Comparison of ENCODE assay signal across 9 cellular contexts in genomic region chr13:101520672-101521071, GRCh38.
DNase-seq lines count a peak whose midpoint lies in the region; ATAC-seq and TF ChIP-seq lines count a peak whose summit lies in the region.
"Had no signal": no experiment of that assay in that cellular context is flagged by ENCODE, and none has a peak within 500 bp of the region (broad histone marks: within the 10 kb centered on the region; RNA-seq: fewer than 3 reads in every experiment).

No MANE protein-coding gene starts in this region.

- H3K79me2 ChIP-seq in Loucy (ENCODE audit: insufficient read depth, low read length), result no peaks in the 10 kb centered on the region

- DNase-seq in A673 (ENCODE audit: low spot score), result peak; percentile 37
- peak; percentile 86 for DNase-seq in choroid plexus epithelial cell (ENCODE audit: low read depth)
- no peak for DNase-seq in NCI-H510A (lab: John Stamatoyannopoulos, UW)
- no peak for DNase-seq in activated effector memory CD4-positive, alpha-beta T cell treated with Interleukin-2 at 50 U/mL for 16 hours
- DNase-seq in NCI-H446 (lab: John Stamatoyannopoulos, UW), result no peak
- DNase-seq in thyroid gland, result no peak
- DNase-seq: effector CD8-positive, alpha-beta T cell had no signal

- CTCF ChIA-PET in A673 (lab: Charles Lee), result no interaction called here

- POLR2A ChIA-PET in A673 (lab: Charles Lee; ENCODE audit: low non-redundant PET), result no interaction called here

- H2AFZ ChIP-seq in Loucy (ENCODE audit: low read length), result no peak overlapping the region

- intact Hi-C loops in A673 (cut with micrococcal nuclease; ENCODE audit: unreplicated experiment) (no loop called here), thyroid gland (cut with DNase I) (no loop called here)

- BruUV-seq in A673 (replicated peaks; lab: Mats Ljungman, UMichigan), result no TSS peak

- H3K36me3 ChIP-seq in A673 (ENCODE audit: insufficient read depth, low read length, poor library complexity, severe bottlenecking), result no peaks in the 10 kb centered on the region
- no peaks in the 10 kb centered on the region for H3K36me3 ChIP-seq in Loucy (ENCODE audit: insufficient read depth, low read length)
- H3K36me3 ChIP-seq in thyroid gland, result no peaks in the 10 kb centered on the region

- no peak for TF ChIP-seq CTCF in A673 (conservative IDR thresholded peaks at IDR 0.05; ENCODE audit: low read depth, low read length)
- TF ChIP-seq CTCF in Loucy (conservative IDR thresholded peaks at IDR 0.05; ENCODE audit: low read length), result no peak
- no peak for TF ChIP-seq CTCF in choroid plexus epithelial cell (conservative IDR thresholded peaks at IDR 0.05; ENCODE audit: low read depth, low read length)
- TF ChIP-seq CTCF in thyroid gland (IDR thresholded peaks at IDR 0.05), result no peak

- no peaks in the 10 kb centered on the region for H3K9me3 ChIP-seq in A673 (ENCODE audit: low read depth, low read length, poor library complexity, severe bottlenecking)
- H3K9me3 ChIP-seq in Loucy (ENCODE audit: insufficient read depth, low read depth, low read length), result no peaks in the 10 kb centered on the region
- H3K9me3 ChIP-seq in thyroid gland, result no peaks in the 10 kb centered on the region

- no peaks in the 10 kb centered on the region for H3F3A ChIP-seq in Loucy (ENCODE audit: low read depth)

- no peaks in the 10 kb centered on the region for H3K9me2 ChIP-seq in Loucy (replicated peaks; ENCODE audit: low read depth, low read length)

- no peak overlapping the region for H3K27ac ChIP-seq in A673 (ENCODE audit: low read depth, low read length, poor library complexity, severe bottlenecking)
- no peak overlapping the region for H3K27ac ChIP-seq in thyroid gland

- peak; percentile 58 for ATAC-seq in GM19397 (IDR thresholded peaks at IDR 0.05; ENCODE audit: unreplicated experiment)

- no peaks in the 10 kb centered on the region for H4K20me1 ChIP-seq in Loucy (ENCODE audit: insufficient read depth, low read length, poor library complexity, severe bottlenecking)

- 83% methylated on average over 4 of the region's 4 CpGs for WGBS in thyroid gland, 2 donors

- no peak overlapping the region for H3K9ac ChIP-seq in Loucy (ENCODE audit: low read depth, low read length, poor library complexity, severe bottlenecking)

- peak overlapping the region; percentile 63 for H3K4me2 ChIP-seq in Loucy (ENCODE audit: low read depth, low read length, poor library complexity, severe bottlenecking)

- H3K27me3 ChIP-seq in A673 (replicated peaks; ENCODE audit: insufficient read depth, low read depth, low read length, poor library complexity) (no peaks in the 10 kb centered on the region), Loucy (ENCODE audit: insufficient read depth, low read length, poor library complexity, severe bottlenecking) (no peaks in the 10 kb centered on the region), thyroid gland (no peaks in the 10 kb centered on the region)

- H3K4me1 ChIP-seq in A673 (ENCODE audit: insufficient read depth, low read length, poor library complexity, severe bottlenecking) (peaks cover 19% of the 10 kb centered on the region), Loucy (ENCODE audit: insufficient read depth, low read length, poor library complexity, severe bottlenecking) (peaks cover 18% of the 10 kb centered on the region), thyroid gland (peaks cover 0 to 4% of the 10 kb centered on the region in 2 donors)

- TF ChIP-seq POLR2A in thyroid gland (IDR thresholded peaks at IDR 0.05), result no peak

- H3K4me3 ChIP-seq in A673 (ENCODE audit: low read depth, low read length, poor library complexity, severe bottlenecking) (no peak overlapping the region), Loucy (ENCODE audit: low read length, poor library complexity, severe bottlenecking) (peak overlapping the region; percentile 25), choroid plexus epithelial cell (ENCODE audit: low read depth, low read length) (no peak overlapping the region), thyroid gland (replicated peaks in 1 of 3) (no peak overlapping the region)

Comparison
In these comparisons a context has a peak if more than half of its experiments do, and no peak if none do; other contexts are left out.
1. DNase-seq: peak in A673 (single experiment) and choroid plexus epithelial cell (single experiment); none in NCI-H510A (single experiment), activated effector memory CD4-positive, alpha-beta T cell treated with Interleukin-2 at 50 U/mL for 16 hours (single experiment), NCI-H446 (0 of 2) and thyroid gland (0 of 2).